In the genomic region with DNA sequence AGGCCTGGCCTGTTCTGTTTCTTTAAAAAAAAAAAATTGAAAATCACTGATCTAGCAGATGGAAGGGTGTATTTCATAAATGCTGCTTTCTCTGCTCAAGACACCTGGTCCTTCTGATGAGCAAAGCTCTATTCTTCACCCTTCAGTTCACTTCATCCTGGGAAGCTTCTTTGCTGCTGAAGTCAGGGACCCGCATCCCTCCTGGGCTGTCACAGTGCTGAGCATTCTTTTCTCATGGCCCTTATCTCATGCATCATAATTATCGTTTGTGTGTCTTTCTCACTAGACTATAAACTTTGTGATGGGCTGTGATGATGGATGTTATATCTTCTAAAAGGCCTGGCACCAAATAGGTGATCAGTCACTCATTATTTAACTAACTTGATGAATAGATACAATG, we compare ENCODE assay signal across 22 cellular contexts.
"Had no signal": no experiment of that assay in that cellular context is flagged by ENCODE, and none has a peak within 500 bp of the region (broad histone marks: within the 10 kb centered on the region; RNA-seq: fewer than 3 reads in every experiment).

No MANE protein-coding gene starts in this region.

- ATAC-seq: mucosa of descending colon; natural killer cell treated with Interleukin-12 subunit alpha and Interleukin-12 subunit beta and Interleukin-15 and Interleukin-18, amount 100 ng/mL, for 72 hours; sciatic nerve; stimulated activated effector memory CD8-positive, alpha-beta T cell treated with anti-CD3 and anti-CD28 coated beads, Interleukin-12 subunit alpha, Interleukin-12 subunit beta, amount 100 ng/mL, for 72 hours had no signal

- H3K36me3 ChIP-seq: esophagus squamous epithelium, left lung, prostate gland, right atrium auricular region, stomach, thyroid gland had no signal

- H3K27ac ChIP-seq: coronary artery, esophagus squamous epithelium, left lung, prostate gland, right atrium auricular region, stomach, thyroid gland had no signal

- H3K27me3 ChIP-seq: esophagus squamous epithelium, left lung, right atrium auricular region, stomach, thyroid gland had no signal

- H3K4me1 ChIP-seq: left lung, prostate gland, right atrium auricular region had no signal

- H3K4me3 ChIP-seq: coronary artery, esophagus squamous epithelium, left lung, mucosa of descending colon, prostate gland, right atrium auricular region, stomach, thyroid gland had no signal

- H3K9me3 ChIP-seq: esophagus squamous epithelium, left lung, mucosa of descending colon, prostate gland, right atrium auricular region, stomach, thyroid gland had no signal

- DNase-seq: dermis blood vessel endothelial cell; effector memory CD4-positive, alpha-beta T cell; esophagus squamous epithelium; foreskin melanocyte; glutamatergic neuron; hypothalamus; immature natural killer cell; left lung; mesenchymal stem cell; mucosa of descending colon; naive B cell; stimulated activated CD4-positive, alpha-beta T cell treated with anti-CD3 and anti-CD28 coated beads, Interleukin-2, amount 100 ng/mL, for 24 hours; stimulated activated CD4-positive, alpha-beta T cell treated with anti-CD3 and anti-CD28 coated beads, Interleukin-4, amount 100 ng/mL, for 24 hours; stimulated activated naive CD4-positive, alpha-beta T cell treated with Interleukin-2 at 50 U/mL for 16 hours; stomach; thyroid gland had no signal
